ENCODE assay signal across 22 cellular contexts in genomic region chr6:134162932-134163331, GRCh38.
DNase-seq lines count a peak whose midpoint lies in the region; ATAC-seq and TF ChIP-seq lines count a peak whose summit lies in the region.
"Had no signal": no experiment of that assay in that cellular context is flagged by ENCODE, and none has a peak within 500 bp of the region (broad histone marks: within the 10 kb centered on the region; RNA-seq: fewer than 3 reads in every experiment).

No MANE protein-coding gene starts in this region.

- intact Hi-C loops in right cardiac atrium (cut with DNase I) (loop anchor here in 1 of 4 donors (5.0 kb wide), 1 partner anchor 774 kb away; no protein-coding TSS in a partner anchor), body of pancreas (cut with DNase I) (no loop called here), mucosa of descending colon (cut with DNase I, micrococcal nuclease) (no loop called here), upper lobe of right lung (cut with DNase I) (no loop called here)

- no peaks in the 10 kb centered on the region for H3K27me3 ChIP-seq in right cardiac atrium (ENCODE audit: control insufficient read depth, insufficient read depth)
- H3K27me3 ChIP-seq in right atrium auricular region: no peaks in the 10 kb centered on the region
- H3K27me3 ChIP-seq in body of pancreas: no peaks in the 10 kb centered on the region
- no peaks in the 10 kb centered on the region for H3K27me3 ChIP-seq in upper lobe of right lung
- H3K27me3 ChIP-seq: BE2C had no signal

- WGBS in right cardiac atrium: 78% methylated on average over 3 of the region's 3 CpGs
- 59 to 61% methylated on average over 3 of the region's 3 CpGs for WGBS in body of pancreas, 2 donors

- no peaks in the 10 kb centered on the region for H3K9me3 ChIP-seq in right cardiac atrium (ENCODE audit: control insufficient read depth, low read length)
- H3K9me3 ChIP-seq in right atrium auricular region: no peaks in the 10 kb centered on the region
- no peaks in the 10 kb centered on the region for H3K9me3 ChIP-seq in body of pancreas
- H3K9me3 ChIP-seq in mucosa of descending colon: no peaks in the 10 kb centered on the region
- no peaks in the 10 kb centered on the region for H3K9me3 ChIP-seq in upper lobe of right lung
- H3K9me3 ChIP-seq: BE2C had no signal

- H3K27ac ChIP-seq in right cardiac atrium (ENCODE audit: low read length): no peak overlapping the region
- no peak overlapping the region for H3K27ac ChIP-seq in right atrium auricular region
- no peak overlapping the region for H3K27ac ChIP-seq in body of pancreas
- no peak overlapping the region for H3K27ac ChIP-seq in upper lobe of right lung
- H3K27ac ChIP-seq: RWPE1 had no signal

- H3K4me3 ChIP-seq in right cardiac atrium (ENCODE audit: low read length) (no peak overlapping the region), right atrium auricular region (no peak overlapping the region), body of pancreas (no peak overlapping the region), mucosa of descending colon (no peak overlapping the region), upper lobe of right lung (no peak overlapping the region)

- TF ChIP-seq POLR2A in body of pancreas (IDR thresholded peaks at IDR 0.05): no peak

- peak; percentile 32 to 66 for ATAC-seq in right cardiac atrium
- peak; percentile 75 for ATAC-seq in body of pancreas
- peak; percentile 83 for ATAC-seq in mucosa of descending colon
- ATAC-seq in upper lobe of right lung: peak; percentile 62
- ATAC-seq in GM19023 (IDR thresholded peaks at IDR 0.05; ENCODE audit: unreplicated experiment): no peak
- ATAC-seq in GM19455 (IDR thresholded peaks at IDR 0.05; ENCODE audit: unreplicated experiment): no peak
- ATAC-seq in HG03378 (IDR thresholded peaks at IDR 0.05; ENCODE audit: unreplicated experiment): no peak

- no peak for TF ChIP-seq CTCF in right atrium auricular region (IDR thresholded peaks at IDR 0.05)
- no peak for TF ChIP-seq CTCF in body of pancreas (IDR thresholded peaks at IDR 0.05)
- TF ChIP-seq CTCF in mucosa of descending colon (IDR thresholded peaks at IDR 0.05): no peak
- TF ChIP-seq CTCF in upper lobe of right lung (IDR thresholded peaks at IDR 0.05): no peak

- H3K36me3 ChIP-seq in right atrium auricular region (peaks cover 2% of the 10 kb centered on the region), body of pancreas (replicated peaks in 1 of 2; ENCODE audit: insufficient read depth in 1 of 2, low read depth in 2 of 2) (no peaks in the 10 kb centered on the region), mucosa of descending colon (ENCODE audit: low read depth) (no peaks in the 10 kb centered on the region), upper lobe of right lung (no peaks in the 10 kb centered on the region)

- no peak for DNase-seq in right cardiac atrium
- no peak for DNase-seq in right atrium auricular region (ENCODE audit: low spot score)
- DNase-seq in body of pancreas: peak in 3 of 4 donors; percentile 27 to 50 (median 35)
- peak in 1 of 3 donors; percentile 49 for DNase-seq in mucosa of descending colon
- DNase-seq in upper lobe of right lung: no peak
- DNase-seq: 8988T, ACHN, BE2C, Calu3, DND-41, GOT3, HCEC 1CT, MM.1S, NCI-H2029 treated with DMSO at 0.1 percent for 48 hours, NCI-H446 treated with DMSO at 0.1 percent for 48 hours, NCI-H526, NCI-H82, SHP77 had no signal

- no peaks in the 10 kb centered on the region for H3K4me1 ChIP-seq in right cardiac atrium (ENCODE audit: control insufficient read depth, insufficient read depth, low read length)
- H3K4me1 ChIP-seq in right atrium auricular region: no peaks in the 10 kb centered on the region
- peaks cover 41% of the 10 kb centered on the region for H3K4me1 ChIP-seq in body of pancreas
- H3K4me1 ChIP-seq in mucosa of descending colon (ENCODE audit: low read depth): peaks cover 3% of the 10 kb centered on the region
- no peaks in the 10 kb centered on the region for H3K4me1 ChIP-seq in upper lobe of right lung

Comparison
In these comparisons a context has a peak if more than half of its experiments do, and no peak if none do; other contexts are left out.
1. ATAC-seq: peak in right cardiac atrium (2 of 2), body of pancreas (single experiment), mucosa of descending colon (single experiment) and upper lobe of right lung (single experiment); none in GM19023 (single experiment), GM19455 (single experiment) and HG03378 (single experiment).
2. DNase-seq: peak in body of pancreas (3 of 4); none in right cardiac atrium (0 of 3), right atrium auricular region (single experiment) and upper lobe of right lung (single experiment).